In the genomic region with DNA sequence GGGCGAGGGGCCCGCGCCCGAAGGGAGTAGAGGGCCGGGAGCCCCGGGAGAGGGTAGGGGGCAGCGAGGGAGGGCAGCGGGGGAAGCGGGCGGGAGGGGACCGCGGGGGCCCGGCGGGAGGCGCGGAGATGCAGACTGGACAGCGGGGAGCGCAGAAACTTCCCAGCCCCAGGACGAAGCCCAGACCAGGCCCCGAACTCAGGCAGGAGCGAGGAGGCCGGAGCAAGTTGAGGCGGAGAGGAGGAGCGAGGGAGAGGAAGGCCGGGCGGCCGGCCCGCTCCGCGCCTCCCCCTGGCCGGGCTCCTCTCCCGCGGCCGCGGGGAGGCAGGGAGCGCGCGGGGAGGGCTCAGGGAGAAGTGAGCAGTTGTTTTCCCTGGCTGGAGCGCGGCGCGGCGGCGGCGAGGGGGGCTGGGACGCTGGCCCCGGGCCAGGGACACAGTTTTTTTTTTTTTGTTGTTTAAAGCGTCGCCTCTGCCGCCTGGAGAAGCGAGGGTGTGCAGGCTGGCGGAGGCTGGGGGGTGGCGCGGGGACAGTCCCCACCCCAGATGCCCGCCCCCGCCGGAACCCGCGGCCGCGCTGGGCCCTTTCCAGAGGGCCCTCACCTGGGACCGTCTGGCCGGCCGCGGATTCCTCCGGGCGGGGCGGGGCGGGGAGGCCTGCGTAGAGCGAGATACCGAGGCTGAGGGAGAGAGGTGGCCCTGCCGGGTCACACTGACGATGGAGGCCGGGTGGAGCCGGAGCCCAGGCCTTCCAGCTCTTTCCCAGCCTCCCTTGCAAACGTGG, we compare ENCODE assay signal across 8 cellular contexts. TPM values are rescaled to one million over a fixed set of nuclear protein-coding genes. Genes with fewer than 3 reads are reported as not detected.
DNase-seq lines count a peak whose midpoint lies in the region; ATAC-seq and TF ChIP-seq lines count a peak whose summit lies in the region.

A gene (minus strand): TSS at position 358 of the 783 bp plus-strand sequence. CDS start 400 bp downstream, outside the sequence.

- H3K36me3 Mint-ChIP-seq in CD4-positive, alpha-beta memory T cell = peaks cover 0 to 1% of the 10 kb centered on the region in 2 donors
- peaks cover 5% of the 10 kb centered on the region; the same call in 1 of the 2 replicates for H3K36me3 Mint-ChIP-seq in HFFc6 (ENCODE audit: low read depth)

- no peaks in the 10 kb centered on the region for H3K9me3 ChIP-seq in CD4-positive, alpha-beta memory T cell (ENCODE audit: control insufficient read depth in 1 of 2, low read length in 2 of 2)
- H3K9me3 ChIP-seq in RWPE2 (ENCODE audit: severe bottlenecking) (no peaks in the 10 kb centered on the region), hepatocyte (ENCODE audit: low read depth) (no peaks in the 10 kb centered on the region)

- peaks cover 38 to 66% (median 53%) of the 10 kb centered on the region in 4 donors for H3K4me1 Mint-ChIP-seq in CD4-positive, alpha-beta memory T cell
- peaks cover 65% of the 10 kb centered on the region for H3K4me1 Mint-ChIP-seq in HFFc6 (ENCODE audit: low read depth)

- no peaks in the 10 kb centered on the region for H4K20me1 ChIP-seq in hepatocyte (ENCODE audit: insufficient read depth, poor library complexity, severe bottlenecking)

- H3K27me3 Mint-ChIP-seq in CD4-positive, alpha-beta memory T cell = no peaks in the 10 kb centered on the region
- no peaks in the 10 kb centered on the region; the same call in 1 of the 2 replicates for H3K27me3 Mint-ChIP-seq in HFFc6 (ENCODE audit: insufficient read depth)

- peak within 1 kb of the TSS; percentile 36 for H2AFZ ChIP-seq in hepatocyte

- WGBS in hepatocyte (ENCODE audit: low lambda C conversion rate, missing lambda C conversion rate) = 1% methylated on average over 20 of the region's 77 CpGs

- H3K9me3 Mint-ChIP-seq in CD4-positive, alpha-beta memory T cell = no peaks in the 10 kb centered on the region
- H3K9me3 Mint-ChIP-seq in HFFc6 = no peaks in the 10 kb centered on the region

- peak in 3 of 5 donors; percentile 42 to 54 (median 44) for DNase-seq in CD4-positive, alpha-beta memory T cell
- DNase-seq in HFFc6 (peak; percentile 55), RWPE2 (ENCODE audit: low spot score) (peak; percentile 63), brain microvascular endothelial cell (peak; percentile 69), hepatocyte (ENCODE audit: low spot score) (peak; percentile 89), posterior vena cava (ENCODE audit: low spot score) (peak; percentile 94), DMS114 treated with DMSO at 0.1 percent for 48 hours (lab: John Stamatoyannopoulos, UW; ENCODE audit: unreplicated experiment) (no peak)

- H3K4me2 ChIP-seq in hepatocyte = peak within 1 kb of the TSS; percentile 96

- POLR2A ChIA-PET in CD4-positive, alpha-beta memory T cell (lab: Charles Lee; ENCODE audit: partially characterized antibody) = interaction anchor here (0.6 to 18.2 kb wide), 8 partner anchors 12 to 114 kb away, joined by 3 to 403 read pairs (median 6); a partner anchor contains a TSS

- H3K79me2 ChIP-seq in hepatocyte = peaks cover 29% of the 10 kb centered on the region

- peak within 1 kb of the TSS; percentile 85 to 97 (median 93) for H3K27ac Mint-ChIP-seq in CD4-positive, alpha-beta memory T cell
- H3K27ac Mint-ChIP-seq in HFFc6 = peak within 1 kb of the TSS; percentile 91

- H3K9me2 ChIP-seq in hepatocyte (replicated peaks; ENCODE audit: insufficient read depth) = no peaks in the 10 kb centered on the region

- H3K4me3 ChIP-seq in CD4-positive, alpha-beta memory T cell (ENCODE audit: low read length in 2 of 2) = peak within 1 kb of the TSS; percentile 52
- H3K4me3 ChIP-seq in RWPE2 (ENCODE audit: severe bottlenecking) (peak within 1 kb of the TSS; percentile 33), brain microvascular endothelial cell (ENCODE audit: low read depth, low read length) (peak within 1 kb of the TSS; percentile 73), hepatocyte (peak within 1 kb of the TSS; percentile 60)

- H3K4me1 ChIP-seq in CD4-positive, alpha-beta memory T cell (ENCODE audit: insufficient read depth, low read length) = peaks cover 65% of the 10 kb centered on the region
- H3K4me1 ChIP-seq in RWPE2 (ENCODE audit: insufficient read depth, poor library complexity, severe bottlenecking) (peaks cover 50% of the 10 kb centered on the region), hepatocyte (ENCODE audit: insufficient read depth) (peaks cover 59% of the 10 kb centered on the region)

- TF ChIP-seq CTCF in HFFc6 (IDR thresholded peaks at IDR 0.05) (peak; percentile 13; the same call in 1 of the 2 replicates), RWPE2 (IDR thresholded peaks at IDR 0.05; ENCODE audit: poor library complexity, severe bottlenecking) (no peak), brain microvascular endothelial cell (IDR thresholded peaks at IDR 0.05; ENCODE audit: low read depth, low read length, missing control alignments) (no peak), hepatocyte (IDR thresholded peaks at IDR 0.05; ENCODE audit: poor library complexity) (no peak)

- H3K4me3 Mint-ChIP-seq in CD4-positive, alpha-beta memory T cell = peak within 1 kb of the TSS; percentile 87 to 94 (median 91)
- H3K4me3 Mint-ChIP-seq in HFFc6 = peak within 1 kb of the TSS; percentile 89

- in situ Hi-C loops in brain microvascular endothelial cell (cut with HindIII; ENCODE audit: low pct_ligation_motif_present, low sequenced_read_pairs) = no loop called here

- 0 out of 3 replicates have a peak, but pooled peaks have one; percentile 12 for ATAC-seq in RWPE2 (ENCODE audit: low read depth)
- ATAC-seq in HG03439 (IDR thresholded peaks at IDR 0.05; ENCODE audit: unreplicated experiment) = no peak

- no peaks in the 10 kb centered on the region for H3K27me3 ChIP-seq in CD4-positive, alpha-beta memory T cell (ENCODE audit: insufficient read depth, low read length)
- H3K27me3 ChIP-seq in RWPE2 (ENCODE audit: insufficient read depth, poor library complexity, severe bottlenecking) (no peaks in the 10 kb centered on the region), brain microvascular endothelial cell (replicated peaks) (no peaks in the 10 kb centered on the region), hepatocyte (no peaks in the 10 kb centered on the region)

- H3K27ac ChIP-seq in CD4-positive, alpha-beta memory T cell (ENCODE audit: low read depth, low read length) = peak within 1 kb of the TSS; percentile 70
- H3K27ac ChIP-seq in RWPE2 (ENCODE audit: poor library complexity, severe bottlenecking) (peak within 1 kb of the TSS; percentile 85), brain microvascular endothelial cell (peak within 1 kb of the TSS; percentile 89), hepatocyte (peak within 1 kb of the TSS; percentile 98)

- CTCF ChIA-PET in CD4-positive, alpha-beta memory T cell (lab: Charles Lee; ENCODE audit: partially characterized antibody) = interaction anchor here (0.9 to 1.6 kb wide), 4 partner anchors 8 to 30 kb away, joined by 3 read pairs; no protein-coding TSS in a partner anchor

- no peaks in the 10 kb centered on the region for H3K36me3 ChIP-seq in CD4-positive, alpha-beta memory T cell (ENCODE audit: insufficient read depth, low read length)
- no peaks in the 10 kb centered on the region for H3K36me3 ChIP-seq in RWPE2 (ENCODE audit: low read depth)
- H3K36me3 ChIP-seq in brain microvascular endothelial cell (replicated peaks) = peaks cover 7% of the 10 kb centered on the region
- no peaks in the 10 kb centered on the region for H3K36me3 ChIP-seq in hepatocyte (replicated peaks; ENCODE audit: insufficient read depth, low read depth)

- intact Hi-C loops in CD4-positive, alpha-beta memory T cell (cut with micrococcal nuclease) = loop anchor here (1.0 kb wide), 1 partner anchor 12 kb away; a partner anchor contains a TSS
- intact Hi-C loops in posterior vena cava (cut with DNase I) = loop anchor here in 1 of 2 donors (5.0 kb wide), 1 partner anchor 404 kb away; a partner anchor contains a TSS

RNA-seq across cellular contexts. Expression of the gene that starts here (rescaled TPM):
- 100 to 1,000 TPM; 201 to 211 TPM for total RNA-seq in CD4-positive, alpha-beta memory T cell
- 10 to 100 TPM in 1 of 2 donors, 1 to 10 TPM in 1; 9.0 to 23.6 TPM for polyA plus RNA-seq in CD4-positive, alpha-beta memory T cell
- total RNA-seq in HFFc6 (2021; fragmentation: NEBNext Ultra II Directional; extraction: Animal tissue kit (Norgen Biotek cat#: 25700)) = 10 to 100 TPM; 64.0 to 78.1 (median 66.0) TPM
- total RNA-seq in hepatocyte = 46.0 and 53.7 TPM in 2 replicates
- 85.3 and 101 TPM in 2 replicates for polyA plus RNA-seq in hepatocyte
- 100 to 1,000 TPM; 127 to 196 TPM for total RNA-seq in posterior vena cava
